Comparison of ENCODE assay signal across 11 cellular contexts in genomic region chr4:76623217-76624060, GRCh38.
DNase-seq lines count a peak whose midpoint lies in the region; ATAC-seq and TF ChIP-seq lines count a peak whose summit lies in the region.
"Had no signal": no experiment of that assay in that cellular context is flagged by ENCODE, and none has a peak within 500 bp of the region (broad histone marks: within the 10 kb centered on the region; RNA-seq: fewer than 3 reads in every experiment).

No MANE protein-coding gene starts in this region.

- TF ChIP-seq CTCF in Calu3 (IDR thresholded peaks at IDR 0.05; ENCODE audit: unreplicated experiment) = no peak
- TF ChIP-seq CTCF in WTC11 (IDR thresholded peaks at IDR 0.05) = no peak
- TF ChIP-seq CTCF in gastroesophageal sphincter (IDR thresholded peaks at IDR 0.05) = no peak

- H3K4me3 ChIP-seq in gastroesophageal sphincter = peak overlapping the region in 1 of 2 donors; percentile 12
- no peak overlapping the region for H3K4me3 ChIP-seq in rectal smooth muscle tissue (ENCODE audit: low read length)

- H3K27ac ChIP-seq in gastroesophageal sphincter = peak overlapping the region; percentile 78 to 94 (median 83)
- peak overlapping the region; percentile 69 for H3K27ac ChIP-seq in rectal smooth muscle tissue (ENCODE audit: low read depth, low read length)

- H3K4me1 ChIP-seq in gastroesophageal sphincter = peaks cover 19 to 59% (median 21%) of the 10 kb centered on the region in 3 donors
- peaks cover 28% of the 10 kb centered on the region for H3K4me1 ChIP-seq in rectal smooth muscle tissue (ENCODE audit: control insufficient read depth, insufficient read depth, low read length)

- no peak for TF ChIP-seq EP300 in gastroesophageal sphincter (IDR thresholded peaks at IDR 0.05)

- H3K27ac Mint-ChIP-seq in Calu3 (ENCODE audit: unreplicated experiment) (peak overlapping the region; percentile 72), WTC11 (peak overlapping the region; percentile 15; the same call in 1 of the 2 replicates)
- H3K27ac Mint-ChIP-seq in stimulated activated naive B cell treated with anti-CD40 and anti-IgM and Interleukin-4, amounts not matched to agents 10 μg/mL and 1 μg/mL and 100 μg/mL, for 72 hours = no peak overlapping the region
- H3K27ac Mint-ChIP-seq: activated naive CD8-positive, alpha-beta T cell treated with anti-CD3 and anti-CD28 coated beads, Interleukin-2, amount 10 ng/mL, durations not matched to agents 7 days and 5 days had no signal

- CTCF ChIA-PET in Calu3 (lab: Charles Lee) (no interaction called here), WTC11 (lab: Charles Lee) (interaction anchor here (0.7 kb wide), 1 partner anchor 16 kb away, joined by 3 read pairs; no protein-coding TSS in a partner anchor)

- 23 to 25% methylated on average over 4 of the region's 4 CpGs for WGBS in gastroesophageal sphincter (ENCODE audit: low coverage in 1 of 2), 2 donors

- H3K9me3 Mint-ChIP-seq in Calu3 (ENCODE audit: low read depth, unreplicated experiment) = no peaks in the 10 kb centered on the region
- H3K9me3 Mint-ChIP-seq in WTC11 = no peaks in the 10 kb centered on the region
- no peaks in the 10 kb centered on the region for H3K9me3 Mint-ChIP-seq in stimulated activated naive B cell treated with anti-CD40 and anti-IgM and Interleukin-4, amounts not matched to agents 10 μg/mL and 1 μg/mL and 100 μg/mL, for 72 hours
- H3K9me3 Mint-ChIP-seq: activated naive CD8-positive, alpha-beta T cell treated with anti-CD3 and anti-CD28 coated beads, Interleukin-2, amount 10 ng/mL, durations not matched to agents 7 days and 5 days had no signal

- TF ChIP-seq POLR2A in gastroesophageal sphincter (IDR thresholded peaks at IDR 0.05) = no peak

- POLR2A ChIA-PET in WTC11 (lab: Charles Lee) = no interaction called here

- H3K4me1 Mint-ChIP-seq in Calu3 (ENCODE audit: low read depth, unreplicated experiment) (peaks cover 75% of the 10 kb centered on the region), WTC11 (peaks cover 53% of the 10 kb centered on the region)
- H3K4me1 Mint-ChIP-seq in stimulated activated naive B cell treated with anti-CD40 and anti-IgM and Interleukin-4, amounts not matched to agents 10 μg/mL and 1 μg/mL and 100 μg/mL, for 72 hours = peaks cover 0 to 2% of the 10 kb centered on the region in 2 donors

- H3K4me3 Mint-ChIP-seq in Calu3 (ENCODE audit: low read depth, unreplicated experiment) = peak overlapping the region; percentile 46
- 0 out of 2 replicates have a peak overlapping the region, but pooled peaks have one; percentile 3 for H3K4me3 Mint-ChIP-seq in WTC11
- no peak overlapping the region for H3K4me3 Mint-ChIP-seq in stimulated activated naive B cell treated with anti-CD40 and anti-IgM and Interleukin-4, amounts not matched to agents 10 μg/mL and 1 μg/mL and 100 μg/mL, for 72 hours
- H3K4me3 Mint-ChIP-seq: activated naive CD8-positive, alpha-beta T cell treated with anti-CD3 and anti-CD28 coated beads, Interleukin-2, amount 10 ng/mL, durations not matched to agents 7 days and 5 days had no signal

- TSS peak; percentile 25 for BruUV-seq in Calu3 (replicated peaks; lab: Mats Ljungman, UMichigan)

- H3K27me3 Mint-ChIP-seq in Calu3 (ENCODE audit: unreplicated experiment) (no peaks in the 10 kb centered on the region), WTC11 (ENCODE audit: low read depth) (no peaks in the 10 kb centered on the region)
- peaks cover 0 to 4% of the 10 kb centered on the region in 2 donors for H3K27me3 Mint-ChIP-seq in stimulated activated naive B cell treated with anti-CD40 and anti-IgM and Interleukin-4, amounts not matched to agents 10 μg/mL and 1 μg/mL and 100 μg/mL, for 72 hours

- H3K27me3 ChIP-seq in gastroesophageal sphincter (no peaks in the 10 kb centered on the region), rectal smooth muscle tissue (ENCODE audit: control insufficient read depth, insufficient read depth, low read length) (no peaks in the 10 kb centered on the region)

- DNase-seq in Calu3 = no peak
- DNase-seq in WTC11 (ENCODE audit: low spot score) = no peak
- no peak for DNase-seq in NK-92 (lab: John Stamatoyannopoulos, UW; ENCODE audit: unreplicated experiment)
- no peak for DNase-seq in posterior cingulate gyrus
- DNase-seq in stimulated activated naive B cell treated with anti-CD40 and anti-IgM and Interleukin-4, amounts not matched to agents 10 μg/mL and 1 μg/mL and 100 μg/mL, for 72 hours = no peak
- DNase-seq: activated naive CD8-positive, alpha-beta T cell treated with anti-CD3 and anti-CD28 coated beads, Interleukin-2, amount 10 ng/mL, durations not matched to agents 7 days and 5 days; effector CD8-positive, alpha-beta T cell; T-helper 9 cell had no signal

- H3K36me3 ChIP-seq in gastroesophageal sphincter (no peaks in the 10 kb centered on the region), rectal smooth muscle tissue (ENCODE audit: control insufficient read depth, insufficient read depth, low read length) (no peaks in the 10 kb centered on the region)

- H3K9me3 ChIP-seq in gastroesophageal sphincter = no peaks in the 10 kb centered on the region

- intact Hi-C loops in Calu3 (cut with micrococcal nuclease; ENCODE audit: unreplicated experiment) (loop anchor here (5.0 kb wide), 1 partner anchor 69 kb away; no protein-coding TSS in a partner anchor), posterior cingulate gyrus (cut with DNase I) (no loop called here)

- no peak overlapping the region for H3K9ac ChIP-seq in rectal smooth muscle tissue (ENCODE audit: low read length)

- H3K36me3 Mint-ChIP-seq in Calu3 (ENCODE audit: insufficient read depth, unreplicated experiment) (peaks cover 17% of the 10 kb centered on the region), WTC11 (no peaks in the 10 kb centered on the region)
- H3K36me3 Mint-ChIP-seq in stimulated activated naive B cell treated with anti-CD40 and anti-IgM and Interleukin-4, amounts not matched to agents 10 μg/mL and 1 μg/mL and 100 μg/mL, for 72 hours = no peaks in the 10 kb centered on the region
- H3K36me3 Mint-ChIP-seq: activated naive CD8-positive, alpha-beta T cell treated with anti-CD3 and anti-CD28 coated beads, Interleukin-2, amount 10 ng/mL, durations not matched to agents 7 days and 5 days had no signal

- ATAC-seq in WTC11 (no peak), gastroesophageal sphincter (peak; percentile 47), HG03520 (IDR thresholded peaks at IDR 0.05; ENCODE audit: unreplicated experiment) (no peak)
- no peak for ATAC-seq in stimulated activated naive B cell treated with anti-CD40 and anti-IgM and Interleukin-4, amounts not matched to agents 10 μg/mL and 1 μg/mL and 100 μg/mL, for 72 hours (replicated peaks)

TF ChIP-seq in WTC11, 78 proteins besides CTCF, POLR2A, EP300 and RAD21:
- TF ChIP-seq, protein P1, sequence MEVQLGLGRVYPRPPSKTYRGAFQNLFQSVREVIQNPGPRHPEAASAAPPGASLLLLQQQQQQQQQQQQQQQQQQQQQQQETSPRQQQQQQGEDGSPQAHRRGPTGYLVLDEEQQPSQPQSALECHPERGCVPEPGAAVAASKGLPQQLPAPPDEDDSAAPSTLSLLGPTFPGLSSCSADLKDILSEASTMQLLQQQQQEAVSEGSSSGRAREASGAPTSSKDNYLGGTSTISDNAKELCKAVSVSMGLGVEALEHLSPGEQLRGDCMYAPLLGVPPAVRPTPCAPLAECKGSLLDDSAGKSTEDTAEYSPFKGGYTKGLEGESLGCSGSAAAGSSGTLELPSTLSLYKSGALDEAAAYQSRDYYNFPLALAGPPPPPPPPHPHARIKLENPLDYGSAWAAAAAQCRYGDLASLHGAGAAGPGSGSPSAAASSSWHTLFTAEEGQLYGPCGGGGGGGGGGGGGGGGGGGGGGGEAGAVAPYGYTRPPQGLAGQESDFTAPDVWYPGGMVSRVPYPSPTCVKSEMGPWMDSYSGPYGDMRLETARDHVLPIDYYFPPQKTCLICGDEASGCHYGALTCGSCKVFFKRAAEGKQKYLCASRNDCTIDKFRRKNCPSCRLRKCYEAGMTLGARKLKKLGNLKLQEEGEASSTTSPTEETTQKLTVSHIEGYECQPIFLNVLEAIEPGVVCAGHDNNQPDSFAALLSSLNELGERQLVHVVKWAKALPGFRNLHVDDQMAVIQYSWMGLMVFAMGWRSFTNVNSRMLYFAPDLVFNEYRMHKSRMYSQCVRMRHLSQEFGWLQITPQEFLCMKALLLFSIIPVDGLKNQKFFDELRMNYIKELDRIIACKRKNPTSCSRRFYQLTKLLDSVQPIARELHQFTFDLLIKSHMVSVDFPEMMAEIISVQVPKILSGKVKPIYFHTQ (CRISPR knock-in tag; IDR thresholded peaks at IDR 0.05) = no peak
- TF ChIP-seq IRF2 (CRISPR knock-in tag; IDR thresholded peaks at IDR 0.05; ENCODE audit: borderline replicate concordance, low read depth) (no peak), E2F4 (CRISPR knock-in tag; IDR thresholded peaks at IDR 0.05; ENCODE audit: borderline replicate concordance, low read depth) (no peak), NR3C1 (CRISPR knock-in tag; conservative IDR thresholded peaks at IDR 0.05; ENCODE audit: low read depth) (no peak), FOXP4 (CRISPR knock-in tag; IDR thresholded peaks at IDR 0.05) (no peak), TEAD4 (CRISPR knock-in tag; IDR thresholded peaks at IDR 0.05) (no peak)

Comparison
In these comparisons a context has a peak if more than half of its experiments do, and no peak if none do; other contexts are left out.
1. H3K4me3 Mint-ChIP-seq: peak in Calu3 (single experiment) and WTC11 (single experiment); none in stimulated activated naive B cell treated with anti-CD40 and anti-IgM and Interleukin-4, amounts not matched to agents 10 μg/mL and 1 μg/mL and 100 μg/mL, for 72 hours (0 of 2).